ENCODE assay signal across 9 cellular contexts in genomic region chr6:72624557-72625160, GRCh38. TPM values are rescaled to one million over a fixed set of nuclear protein-coding genes. Genes with fewer than 3 reads are reported as not detected.
DNase-seq lines count a peak whose midpoint lies in the region; ATAC-seq and TF ChIP-seq lines count a peak whose summit lies in the region.
"Had no signal": no experiment of that assay in that cellular context is flagged by ENCODE, and none has a peak within 500 bp of the region (broad histone marks: within the 10 kb centered on the region; RNA-seq: fewer than 3 reads in every experiment).

No MANE protein-coding gene starts in this region.

- TF ChIP-seq CTCF in suprapubic skin (IDR thresholded peaks at IDR 0.05): peak in 1 of 2 donors; percentile 55

- no peak for TF ChIP-seq EP300 in suprapubic skin (IDR thresholded peaks at IDR 0.05)

- H3K27ac ChIP-seq in suprapubic skin: no peak overlapping the region

- in situ Hi-C loops in Caki2 (cut with HindIII; ENCODE audit: low pct_unique_long_range_greater_than_20kb, low sequenced_read_pairs): loop anchor here (25.0 kb wide), 1 partner anchor 513 kb away; no protein-coding TSS in a partner anchor

- ATAC-seq in GM18867 (IDR thresholded peaks at IDR 0.05; ENCODE audit: unreplicated experiment) (no peak), GM21381 (IDR thresholded peaks at IDR 0.05; ENCODE audit: unreplicated experiment) (no peak), left cardiac atrium (no peak)

- intact Hi-C loops in left cardiac atrium (cut with DNase I): loop anchor here in 1 of 2 donors (10.0 kb wide), 1 partner anchor 560 kb away; no protein-coding TSS in a partner anchor

- 62% methylated on average over 3 of the region's 3 CpGs for WGBS in suprapubic skin

- peak; percentile 16 for DNase-seq in Caki2 (ENCODE audit: low read depth)
- peak; percentile 8 for DNase-seq in HT-29 (ENCODE audit: low spot score)
- DNase-seq in SKM-1 (lab: John Stamatoyannopoulos, UW; ENCODE audit: unreplicated experiment): peak; percentile 60
- peak; percentile 47 for DNase-seq in germinal center (ENCODE audit: low spot score)
- no peak for DNase-seq in suprapubic skin (ENCODE audit: low spot score in 2 of 2)
- DNase-seq in left cardiac atrium: no peak

- H3K4me1 ChIP-seq in suprapubic skin: peaks cover 42% of the 10 kb centered on the region

- peaks cover 48% of the 10 kb centered on the region for H3K27me3 ChIP-seq in suprapubic skin

- H3K36me3 ChIP-seq in suprapubic skin: no peaks in the 10 kb centered on the region

- no peak for TF ChIP-seq POLR2A in suprapubic skin (IDR thresholded peaks at IDR 0.05)

- no peaks in the 10 kb centered on the region for H3K9me3 ChIP-seq in suprapubic skin

- H3K4me3 ChIP-seq in suprapubic skin: no peak overlapping the region

RNA-seq across cellular contexts. Expression of gene KCNQ5, which starts 2.8 kb away (rescaled TPM):
- 0.27 and 0.52 TPM in 2 replicates for total RNA-seq in Caki2 (2014; rRNA removed; shearing (Covaris generic); ENCODE audit: low replicate concordance)
- total RNA-seq in HT-29 (2014; rRNA removed; shearing (Covaris generic)): not detected in 2 replicates
- under 1 TPM in 3 of 4 donors, not detected in 1; 0.30 to 0.57 (median 0.42) TPM for total RNA-seq in suprapubic skin
- total RNA-seq in left cardiac atrium: under 1 TPM; 0.16 to 0.44 TPM
- total RNA-seq: RPMI7951 had no signal

Comparison
In these comparisons a context has a peak if more than half of its experiments do, and no peak if none do; other contexts are left out.
1. DNase-seq: peak in Caki2 (single experiment), HT-29 (single experiment), SKM-1 (single experiment) and germinal center (single experiment); none in suprapubic skin (0 of 2) and left cardiac atrium (single experiment).